In the genomic region with DNA sequence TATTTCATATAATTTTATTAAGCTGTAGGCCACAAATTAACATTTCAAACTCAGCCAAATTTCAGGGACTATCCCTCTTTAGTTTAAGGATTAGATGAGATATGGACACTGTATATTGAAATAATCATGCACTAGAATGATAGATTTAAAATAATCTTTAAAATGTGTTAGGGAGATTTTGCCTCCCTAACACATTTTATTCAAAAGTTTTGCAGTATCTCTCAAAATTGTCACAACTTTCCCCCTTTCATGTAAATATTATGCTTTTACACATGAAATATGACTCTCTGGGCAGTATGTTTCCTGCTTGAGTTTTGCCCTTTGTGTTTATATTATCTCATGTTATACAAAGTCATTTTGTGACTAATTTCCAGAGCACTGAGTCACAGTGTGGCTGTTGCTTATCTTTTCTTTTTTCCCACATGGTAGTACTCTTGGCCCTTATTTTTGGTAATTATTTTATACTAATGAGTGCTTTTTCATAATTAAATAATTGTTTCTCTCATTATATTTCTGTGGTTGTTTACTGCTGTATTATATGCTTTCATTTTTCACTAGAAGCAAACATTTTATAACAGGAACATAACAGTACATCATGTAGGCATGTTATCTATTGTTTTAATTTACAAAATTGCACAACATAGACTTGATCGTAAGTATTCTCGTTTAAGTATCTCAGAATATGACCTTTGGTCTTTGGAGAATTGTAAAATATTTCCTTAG, we compare ENCODE assay signal across 8 cellular contexts. TPM values are rescaled to one million over a fixed set of nuclear protein-coding genes. Genes with fewer than 3 reads are reported as not detected.
DNase-seq lines count a peak whose midpoint lies in the region; ATAC-seq and TF ChIP-seq lines count a peak whose summit lies in the region.

No MANE protein-coding gene starts in this region.

- no peaks in the 10 kb centered on the region for H3K9me3 ChIP-seq in prostate gland

- DNase-seq in M059J (ENCODE audit: low read depth), result peak; percentile 76
- no peak for DNase-seq in prostate gland (ENCODE audit: low spot score)
- no peak for DNase-seq in GM10266 (ENCODE audit: extremely low spot score)
- no peak for DNase-seq in NCI-H2029 treated with DMSO at 0.1 percent for 48 hours (lab: John Stamatoyannopoulos, UW)
- DNase-seq in NCI-H526 (lab: John Stamatoyannopoulos, UW), result no peak

- intact Hi-C loops in prostate gland (cut with DNase I), result no loop called here

- 51% methylated on average over 2 of the region's 2 CpGs for WGBS in prostate gland

- H3K27me3 ChIP-seq in prostate gland (replicated peaks; ENCODE audit: insufficient read depth), result no peaks in the 10 kb centered on the region

- no peaks in the 10 kb centered on the region for H3K4me1 ChIP-seq in prostate gland (replicated peaks)

- H3K4me3 ChIP-seq in GM08714 (ENCODE audit: low read length) (peak overlapping the region; percentile 62; the same call in 1 of the 2 replicates), prostate gland (peak overlapping the region; percentile 5 to 9)

- TF ChIP-seq CTCF in prostate gland (IDR thresholded peaks at IDR 0.05) (no peak), GM10266 (IDR thresholded peaks at IDR 0.05; ENCODE audit: control insufficient read depth, insufficient read depth, low read depth, missing control alignments) (no peak)

- peak overlapping the region in 1 of 2 donors; percentile 28 for H3K27ac ChIP-seq in prostate gland

- ATAC-seq in esophagus mucosa (peak; percentile 82), GM19397 (IDR thresholded peaks at IDR 0.05; ENCODE audit: unreplicated experiment) (no peak)

- no peaks in the 10 kb centered on the region for H3K36me3 ChIP-seq in prostate gland

- no peak for TF ChIP-seq POLR2A in prostate gland (IDR thresholded peaks at IDR 0.05)

RNA-seq across cellular contexts. Expression of gene TFPI, which starts 1.1 kb away (rescaled TPM):
- total RNA-seq in M059J (2014; rRNA removed; shearing (Covaris generic)), result 74.7 and 113 TPM in 2 replicates
- total RNA-seq in esophagus mucosa (9.1 TPM), prostate gland (10 to 100 TPM in 1 of 2 donors, 1 to 10 TPM in 1; 7.0 to 19.5 TPM)
